Comparison of ENCODE assay signal across 1 cellular context in the genomic region with DNA sequence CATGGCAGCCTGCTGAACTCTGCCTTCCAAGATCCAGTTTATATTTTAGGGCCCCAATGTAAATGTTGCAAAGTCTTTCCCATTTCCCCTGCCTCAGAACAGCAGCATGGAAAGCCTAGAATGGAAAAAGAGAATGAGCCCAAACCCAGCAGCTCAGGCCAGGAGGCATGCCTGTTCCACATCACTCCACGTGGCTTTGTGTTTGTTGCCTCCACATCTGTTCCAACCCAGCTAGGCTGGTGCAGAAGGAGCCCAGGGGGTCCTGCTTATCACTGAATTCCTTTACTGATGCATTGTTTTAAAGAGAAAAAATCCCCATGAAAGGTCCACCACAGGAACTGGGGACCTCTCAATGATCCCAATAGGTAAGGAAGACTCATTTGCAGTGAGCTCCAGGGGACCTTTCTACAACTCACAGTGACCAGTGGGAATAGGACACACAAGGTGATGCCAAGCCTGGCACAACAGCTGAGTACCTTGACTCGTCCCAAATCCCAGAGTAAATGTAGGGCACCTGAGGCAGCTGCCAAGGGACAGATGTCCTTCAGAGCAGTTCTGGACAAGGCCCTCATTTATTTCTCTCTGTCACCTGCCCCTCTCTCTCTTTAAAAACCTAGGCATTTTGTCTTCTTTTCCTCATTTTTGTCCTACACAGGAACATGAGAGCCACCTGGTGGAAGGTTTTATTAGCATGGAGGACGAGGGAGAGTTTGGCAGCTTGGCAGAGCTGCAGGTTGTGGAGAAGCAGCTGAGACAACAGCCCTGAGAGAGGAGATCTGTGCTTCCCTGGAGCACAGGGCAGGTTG.
TF ChIP-seq lines count a peak whose summit lies in the region.

No MANE protein-coding gene starts in this region.

TF ChIP-seq in HepG2, 621 proteins besides CTCF, POLR2A, EP300 and RAD21 (continued from another document):
- peak; percentile 55; the same call in 1 of the 2 replicates for TF ChIP-seq MNT (IDR thresholded peaks at IDR 0.05)
- no peak for TF ChIP-seq NONO (IDR thresholded peaks at IDR 0.05)
- TF ChIP-seq NONO (CRISPR knock-in tag; conservative IDR thresholded peaks at IDR 0.05): no peak
